In genomic region chr3:125266976-125267375, GRCh38 we compare ENCODE assay signal across 29 cellular contexts. TPM values are rescaled to one million over a fixed set of nuclear protein-coding genes. Genes with fewer than 3 reads are reported as not detected.
"Had no signal": no experiment of that assay in that cellular context is flagged by ENCODE, and none has a peak within 500 bp of the region (broad histone marks: within the 10 kb centered on the region; RNA-seq: fewer than 3 reads in every experiment).

No MANE protein-coding gene starts in this region.

- H2AFZ ChIP-seq: parathyroid adenoma had no signal

- H3K27me3 ChIP-seq: ascending aorta, foreskin keratinocyte, stomach, suprapubic skin, tibial artery, upper lobe of right lung had no signal

- DNase-seq: activated CD4-positive, alpha-beta T cell treated with anti-CD3 and anti-CD28 coated beads for 4 hours; activated CD4-positive, alpha-beta T cell treated with anti-CD3 and anti-CD28 coated beads, Interleukin-2, amount 50 U/mL, for 4 hours; activated gamma-delta T cell; activated naive CD4-positive, alpha-beta T cell treated with anti-CD3 and anti-CD28 coated beads, Interleukin-2, amount 10 ng/mL, durations not matched to agents 7 days and 5 days; activated naive CD8-positive, alpha-beta T cell treated with anti-CD3 and anti-CD28 coated beads, Interleukin-2, amount 10 ng/mL, durations not matched to agents 7 days and 5 days; activated T-cell treated with anti-CD3 and anti-CD28 coated beads for 4 hours; endodermal cell; foreskin keratinocyte; left ventricle myocardium superior; naive B cell; nucleus accumbens; psoas muscle; stimulated activated CD4-positive, alpha-beta T cell treated with anti-CD3 and anti-CD28 coated beads, Interleukin-15, amount 100 ng/mL, for 24 hours; stimulated activated CD4-positive, alpha-beta T cell treated with anti-CD3 and anti-CD28 coated beads, Interleukin-2, amount 100 ng/mL, for 24 hours; stimulated activated naive B cell treated with anti-CD40 and anti-IgM and Interleukin-4, amounts not matched to agents 10 μg/mL and 1 μg/mL and 100 μg/mL, for 72 hours; stomach; T-helper 9 cell; tibial artery; upper lobe of right lung had no signal

- H3K4me3 Mint-ChIP-seq: activated naive CD4-positive, alpha-beta T cell treated with anti-CD3 and anti-CD28 coated beads, Interleukin-2, amount 10 ng/mL, durations not matched to agents 7 days and 5 days; activated naive CD8-positive, alpha-beta T cell treated with anti-CD3 and anti-CD28 coated beads, Interleukin-2, amount 10 ng/mL, durations not matched to agents 7 days and 5 days; dendritic cell treated with granulocyte-macrophage colony-stimulating factor and Interleukin-4, amounts not matched to agents 40 ng/mL and 50 ng/mL, for 4 days; endodermal cell; naive B cell; neural crest cell; stimulated activated naive B cell treated with anti-CD40 and anti-IgM and Interleukin-4, amounts not matched to agents 10 μg/mL and 1 μg/mL and 100 μg/mL, for 72 hours had no signal

- H3K27ac Mint-ChIP-seq: activated naive CD4-positive, alpha-beta T cell treated with anti-CD3 and anti-CD28 coated beads, Interleukin-2, amount 10 ng/mL, durations not matched to agents 7 days and 5 days; activated naive CD8-positive, alpha-beta T cell treated with anti-CD3 and anti-CD28 coated beads, Interleukin-2, amount 10 ng/mL, durations not matched to agents 7 days and 5 days; dendritic cell treated with granulocyte-macrophage colony-stimulating factor and Interleukin-4, amounts not matched to agents 40 ng/mL and 50 ng/mL, for 4 days; endodermal cell; stimulated activated naive B cell treated with anti-CD40 and anti-IgM and Interleukin-4, amounts not matched to agents 10 μg/mL and 1 μg/mL and 100 μg/mL, for 72 hours had no signal

- H3K4me3 ChIP-seq: ascending aorta, psoas muscle, stomach, suprapubic skin, tibial artery, upper lobe of right lung had no signal

- H3K27me3 Mint-ChIP-seq: activated naive CD4-positive, alpha-beta T cell treated with anti-CD3 and anti-CD28 coated beads, Interleukin-2, amount 10 ng/mL, durations not matched to agents 7 days and 5 days; activated naive CD8-positive, alpha-beta T cell treated with anti-CD3 and anti-CD28 coated beads, Interleukin-2, amount 10 ng/mL, durations not matched to agents 7 days and 5 days; brain; dendritic cell treated with granulocyte-macrophage colony-stimulating factor and Interleukin-4, amounts not matched to agents 40 ng/mL and 50 ng/mL, for 4 days; naive B cell; stimulated activated naive B cell treated with anti-CD40 and anti-IgM and Interleukin-4, amounts not matched to agents 10 μg/mL and 1 μg/mL and 100 μg/mL, for 72 hours had no signal

- H3K9me3 ChIP-seq: ascending aorta, psoas muscle, stomach, suprapubic skin, tibial artery, upper lobe of right lung had no signal

- H3K9ac ChIP-seq: parathyroid adenoma had no signal

- H3K27ac ChIP-seq: ascending aorta, foreskin keratinocyte, parathyroid adenoma, psoas muscle, stomach, suprapubic skin, tibial artery, upper lobe of right lung, VCaP had no signal

- ATAC-seq: esophagus mucosa; foreskin keratinocyte; psoas muscle; stimulated activated naive B cell treated with anti-CD40 and anti-IgM and Interleukin-4, amounts not matched to agents 10 μg/mL and 1 μg/mL and 100 μg/mL, for 72 hours; upper lobe of right lung had no signal

- FAIRE-seq: islet of Langerhans, TTC549 had no signal

- H3K4me1 ChIP-seq: ascending aorta, foreskin keratinocyte, parathyroid adenoma, psoas muscle, stomach, suprapubic skin, tibial artery, upper lobe of right lung had no signal

- H3K9me3 Mint-ChIP-seq: dendritic cell treated with granulocyte-macrophage colony-stimulating factor and Interleukin-4, amounts not matched to agents 40 ng/mL and 50 ng/mL, for 4 days had no signal

RNA-seq across cellular contexts. Expression of gene SLC12A8, which starts 54.4 kb away (rescaled TPM):
- total RNA-seq: ascending aorta had no signal
